ENCODE assay signal across 8 cellular contexts in the genomic region with DNA sequence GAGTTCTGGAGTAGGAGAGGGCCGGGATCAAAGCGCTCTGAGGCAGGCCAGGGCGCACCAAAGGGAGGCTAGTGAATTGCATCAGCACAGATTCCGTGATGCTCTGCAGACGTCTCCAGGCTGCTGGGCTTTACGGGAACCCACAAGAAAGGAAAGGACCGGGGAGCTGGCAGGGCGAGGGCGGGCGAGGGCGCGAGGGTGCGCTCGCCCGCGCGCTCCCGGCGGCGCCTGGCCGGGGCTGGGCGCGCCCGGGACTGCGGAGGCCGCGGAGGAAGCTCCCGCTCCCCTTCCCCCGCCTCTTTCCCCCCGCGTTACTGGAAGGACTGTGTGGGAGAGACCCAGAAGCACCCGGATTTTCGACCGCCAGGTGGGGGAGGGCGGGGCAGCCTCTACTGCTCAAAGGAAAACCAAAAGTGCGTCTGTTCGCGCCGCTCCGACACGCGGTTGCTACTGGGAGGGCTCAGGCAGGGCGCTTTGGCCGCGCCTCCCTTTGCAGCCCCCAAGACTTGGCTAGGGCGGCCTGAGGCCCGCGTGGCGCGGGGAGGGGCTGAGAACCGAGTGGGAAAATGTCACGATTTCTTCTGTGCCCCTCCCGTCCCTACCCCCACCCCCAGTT. TPM values are rescaled to one million over a fixed set of nuclear protein-coding genes. Genes with fewer than 3 reads are reported as not detected.
A peak's percentile ranks its signal among the peaks of the same experiment; 100 is the strongest.
DNase-seq lines count a peak whose midpoint lies in the region; ATAC-seq and TF ChIP-seq lines count a peak whose summit lies in the region.

No MANE protein-coding gene starts in this region.

- peak overlapping the region; percentile 79 for H3K9ac ChIP-seq in HUES64 (ENCODE audit: low read depth, low read length)

- H3K9me3 ChIP-seq in HUES64 (ENCODE audit: insufficient read depth, low read depth, low read length) (no peaks in the 10 kb centered on the region), SJCRH30 (replicated peaks) (no peaks in the 10 kb centered on the region), suprapubic skin (no peaks in the 10 kb centered on the region)

- DNase-seq in GM04504 (ENCODE audit: low read depth) = peak; percentile 81
- peak; percentile 79 to 84 for DNase-seq in SJCRH30
- peak; percentile 93 for DNase-seq in activated naive CD4-positive, alpha-beta T cell treated with anti-CD3 and anti-CD28 coated beads, Interleukin-2, amount 50 U/mL, for 16 hours
- peak; percentile 62 for DNase-seq in globus pallidus (ENCODE audit: low spot score)
- peak; percentile 84 for DNase-seq in occipital lobe (lab: John Stamatoyannopoulos, UW)
- peak; percentile 94 to 96 for DNase-seq in suprapubic skin (ENCODE audit: low spot score in 2 of 2)

- peaks cover 73% of the 10 kb centered on the region for H3K27me3 ChIP-seq in HUES64 (ENCODE audit: insufficient read depth, low read length)
- no peaks in the 10 kb centered on the region for H3K27me3 ChIP-seq in SJCRH30
- H3K27me3 ChIP-seq in suprapubic skin = no peaks in the 10 kb centered on the region

- TF ChIP-seq POLR2A in suprapubic skin (IDR thresholded peaks at IDR 0.05) = peak in 1 of 2 donors; percentile 52

- H3K27ac ChIP-seq in HUES64 (ENCODE audit: low read depth, low read length) (peak overlapping the region; percentile 65), SJCRH30 (peak overlapping the region; percentile 87), suprapubic skin (peak overlapping the region; percentile 99)

- no peaks in the 10 kb centered on the region for H3K36me3 ChIP-seq in HUES64 (ENCODE audit: insufficient read depth, low read length)
- no peaks in the 10 kb centered on the region for H3K36me3 ChIP-seq in SJCRH30
- no peaks in the 10 kb centered on the region for H3K36me3 ChIP-seq in suprapubic skin

- TF ChIP-seq EP300 in suprapubic skin (IDR thresholded peaks at IDR 0.05) = peak; percentile 59

- ATAC-seq in HG02884 (IDR thresholded peaks at IDR 0.05; ENCODE audit: unreplicated experiment) = no peak

- H3K4me3 ChIP-seq in HUES64 (ENCODE audit: low read length) = peak overlapping the region; percentile 72
- peak overlapping the region; percentile 75 for H3K4me3 ChIP-seq in SJCRH30
- peak overlapping the region; percentile 97 for H3K4me3 ChIP-seq in suprapubic skin

- under 1% methylated on average over 53 of the region's 53 CpGs for WGBS in HUES64
- 0% methylated on average over 43 of the region's 53 CpGs for WGBS in suprapubic skin

- H3K4me1 ChIP-seq in HUES64 (ENCODE audit: insufficient read depth, low read length) = peaks cover 24% of the 10 kb centered on the region
- H3K4me1 ChIP-seq in SJCRH30 = peaks cover 5% of the 10 kb centered on the region; the same call in 1 of the 2 replicates
- H3K4me1 ChIP-seq in suprapubic skin = peaks cover 20% of the 10 kb centered on the region

- peak in 1 of 2 donors; percentile 16 for TF ChIP-seq CTCF in suprapubic skin (IDR thresholded peaks at IDR 0.05)

RNA-seq across cellular contexts. Expression of a gene that starts 2.3 kb away (rescaled TPM):
- 1.4 TPM for polyA plus RNA-seq in HUES64 (2013, experiment 1 of 2)
- 1.0 TPM for polyA plus RNA-seq in HUES64 (2013, experiment 2 of 2)
- 30.0 and 30.7 TPM in 2 replicates for total RNA-seq in SJCRH30 (2014; rRNA removed; shearing (Covaris generic))
- 6.2 TPM for total RNA-seq in occipital lobe
- total RNA-seq in suprapubic skin = 100 to 1,000 TPM; 298 to 370 (median 337) TPM
